ENCODE assay signal across 20 cellular contexts in the genomic region with DNA sequence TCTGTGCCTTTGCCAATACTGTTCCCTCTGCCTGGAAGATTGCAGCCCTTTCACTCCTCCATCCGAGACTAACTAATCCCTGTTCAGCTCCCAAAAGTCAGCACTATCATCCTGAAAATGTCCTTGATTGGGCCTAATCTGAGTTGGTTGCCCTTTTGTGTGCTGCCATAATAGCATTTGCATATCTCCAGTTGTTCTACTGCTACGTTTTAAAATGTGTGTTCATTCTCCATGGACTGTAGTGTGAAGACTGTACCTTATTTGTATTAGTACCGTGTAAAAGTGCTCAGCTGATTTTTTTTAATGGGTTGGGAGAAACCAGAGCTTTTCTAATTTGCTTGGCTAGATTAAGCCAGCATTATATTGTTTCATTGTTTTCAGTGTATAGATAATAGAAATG.
A peak's percentile ranks its signal among the peaks of the same experiment; 100 is the strongest.
DNase-seq lines count a peak whose midpoint lies in the region; ATAC-seq and TF ChIP-seq lines count a peak whose summit lies in the region.
"Had no signal": no experiment of that assay in that cellular context is flagged by ENCODE, and none has a peak within 500 bp of the region (broad histone marks: within the 10 kb centered on the region; RNA-seq: fewer than 3 reads in every experiment).

No MANE protein-coding gene starts in this region.

- H3K36me3 Mint-ChIP-seq in immature natural killer cell = peaks cover 6 to 8% (median 8%) of the 10 kb centered on the region in 3 donors

- DNase-seq in left ventricle myocardium inferior (no peak), Right ventricle myocardium superior (no peak), PC-9 (no peak), immature natural killer cell (no peak), substantia nigra (lab: John Stamatoyannopoulos, UW) (no peak), GOT3 (lab: John Stamatoyannopoulos, UW) (no peak)
- DNase-seq: CD4-positive, alpha-beta T cell; DMS53; EL; KBM-7; NCI-H1105; NCI-H2081; NCI-H510A; NCI-H748 treated with DMSO at 0.1 percent for 48 hours; PC-3 had no signal

- H3K4me3 Mint-ChIP-seq in immature natural killer cell = peak overlapping the region; percentile 25 to 57 (median 31)
- H3K4me3 Mint-ChIP-seq: CD4-positive, alpha-beta T cell had no signal

- H3K4me3 ChIP-seq in left ventricle myocardium inferior (no peak overlapping the region), PC-9 (no peak overlapping the region)
- H3K4me3 ChIP-seq: SJSA1 had no signal

- no peaks in the 10 kb centered on the region for H3K79me2 ChIP-seq in PC-9 (ENCODE audit: low read depth)

- H2AFZ ChIP-seq in PC-9 = 0 out of 2 replicates have a peak overlapping the region, but pooled peaks have one; percentile 4

- H3K4me1 ChIP-seq in left ventricle myocardium inferior = peaks cover 57% of the 10 kb centered on the region
- no peaks in the 10 kb centered on the region for H3K4me1 ChIP-seq in PC-9 (replicated peaks; ENCODE audit: insufficient read depth)
- H3K4me1 ChIP-seq: SJSA1 had no signal

- no peak overlapping the region for H3K4me2 ChIP-seq in PC-9

- no peaks in the 10 kb centered on the region for H3K9me2 ChIP-seq in PC-9 (ENCODE audit: insufficient read depth)

- CTCF ChIA-PET in PC-9 (lab: Charles Lee) = no interaction called here

- no peak for ATAC-seq in Right ventricle myocardium superior (ENCODE audit: poor library complexity)
- ATAC-seq in GM18873 (IDR thresholded peaks at IDR 0.05; ENCODE audit: low FRiP score, unreplicated experiment) = no peak
- ATAC-seq in HG03196 (IDR thresholded peaks at IDR 0.05; ENCODE audit: unreplicated experiment) = no peak
- ATAC-seq: HepG2, PC-3 had no signal

- H4K20me1 ChIP-seq in PC-9 (ENCODE audit: insufficient read depth) = no peaks in the 10 kb centered on the region

- no peaks in the 10 kb centered on the region for H3K9me3 Mint-ChIP-seq in immature natural killer cell
- H3K9me3 Mint-ChIP-seq: CD4-positive, alpha-beta T cell had no signal

- H3K27me3 ChIP-seq in left ventricle myocardium inferior (ENCODE audit: low read depth) (no peaks in the 10 kb centered on the region), PC-9 (ENCODE audit: insufficient read depth, low read depth) (no peaks in the 10 kb centered on the region)
- H3K27me3 ChIP-seq: SJSA1 had no signal

- H3K27me3 Mint-ChIP-seq in immature natural killer cell (ENCODE audit: low read depth in 3 of 3) = peaks cover 2 to 8% (median 4%) of the 10 kb centered on the region in 3 donors

- H3K4me1 Mint-ChIP-seq in immature natural killer cell = peaks cover 55 to 75% of the 10 kb centered on the region in 2 donors

- H3F3A ChIP-seq in PC-9 (ENCODE audit: insufficient read depth, low read depth) = no peaks in the 10 kb centered on the region

- intact Hi-C loops in left ventricle myocardium inferior (cut with micrococcal nuclease) = no loop called here
- intact Hi-C loops in Right ventricle myocardium superior (cut with DNase I) = no loop called here
- intact Hi-C loops in PC-9 (cut with micrococcal nuclease; ENCODE audit: unreplicated experiment) = no loop called here

- H3K36me3 ChIP-seq in left ventricle myocardium inferior = peaks cover 17% of the 10 kb centered on the region
- no peaks in the 10 kb centered on the region for H3K36me3 ChIP-seq in PC-9 (ENCODE audit: low read depth)
- H3K36me3 ChIP-seq: SJSA1 had no signal

- POLR2A ChIA-PET in PC-9 (lab: Charles Lee; ENCODE audit: unreplicated experiment) = no interaction called here

- peak overlapping the region; percentile 92 to 97 (median 94) for H3K27ac Mint-ChIP-seq in immature natural killer cell
- H3K27ac Mint-ChIP-seq: CD4-positive, alpha-beta T cell had no signal

- H3K9me3 ChIP-seq in left ventricle myocardium inferior (replicated peaks) = no peaks in the 10 kb centered on the region
- H3K9me3 ChIP-seq in PC-9 (ENCODE audit: insufficient read depth, low read depth) = no peaks in the 10 kb centered on the region
- H3K9me3 ChIP-seq: SJSA1 had no signal

- H3K27ac ChIP-seq in left ventricle myocardium inferior (replicated peaks) = peak overlapping the region; percentile 59
- no peak overlapping the region for H3K27ac ChIP-seq in PC-9
- peak overlapping the region; percentile 74 for H3K27ac ChIP-seq in substantia nigra (ENCODE audit: low read depth, low read length, poor library complexity, severe bottlenecking)
- H3K27ac ChIP-seq: RWPE1, SJSA1 had no signal

- no TSS peak for BruUV-seq in PC-9 (replicated peaks; lab: Mats Ljungman, UMichigan)

- TF ChIP-seq CTCF in left ventricle myocardium inferior (IDR thresholded peaks at IDR 0.05; ENCODE audit: borderline replicate concordance) (no peak), PC-9 (conservative IDR thresholded peaks at IDR 0.05) (no peak)
